Comparison of ENCODE assay signal across 10 cellular contexts in genomic region chr18:7273301-7273911, GRCh38. TPM values are rescaled to one million over a fixed set of nuclear protein-coding genes. Genes with fewer than 3 reads are reported as not detected.
A peak's percentile ranks its signal among the peaks of the same experiment; 100 is the strongest.
DNase-seq lines count a peak whose midpoint lies in the region; ATAC-seq and TF ChIP-seq lines count a peak whose summit lies in the region.
"Had no signal": no experiment of that assay in that cellular context is flagged by ENCODE, and none has a peak within 500 bp of the region (broad histone marks: within the 10 kb centered on the region; RNA-seq: fewer than 3 reads in every experiment).

No MANE protein-coding gene starts in this region.

- TF ChIP-seq CTCF in ascending aorta (IDR thresholded peaks at IDR 0.05) (no peak), BE2C (IDR thresholded peaks at IDR 0.05; ENCODE audit: low read depth, low read length) (no peak)

- peak overlapping the region in 1 of 2 donors; percentile 46 for H3K4me3 ChIP-seq in ascending aorta
- H3K4me3 ChIP-seq in skeletal muscle satellite cell (ENCODE audit: low read length): no peak overlapping the region
- no peak overlapping the region for H3K4me3 ChIP-seq in BE2C (ENCODE audit: low read depth, low read length)
- H3K4me3 ChIP-seq: SK-N-MC had no signal

- intact Hi-C loops in ascending aorta (cut with DNase I): loop anchor here (5.0 to 10.0 kb wide), 3 partner anchors 294 to 1114 kb away; partner anchors contain the start of gene PTPRM

- H3K27me3 ChIP-seq in ascending aorta (no peaks in the 10 kb centered on the region), skeletal muscle satellite cell (ENCODE audit: control insufficient read depth, insufficient read depth, low read length) (no peaks in the 10 kb centered on the region), BE2C (no peaks in the 10 kb centered on the region)

- H3K36me3 ChIP-seq in ascending aorta (no peaks in the 10 kb centered on the region), skeletal muscle satellite cell (ENCODE audit: insufficient read depth, low read length) (no peaks in the 10 kb centered on the region), BE2C (no peaks in the 10 kb centered on the region)

- peak overlapping the region; percentile 55 for H3K4me2 ChIP-seq in skeletal muscle satellite cell (ENCODE audit: low read length)

- peaks cover 0 to 8% of the 10 kb centered on the region in 2 donors for H3K4me1 ChIP-seq in ascending aorta
- peaks cover 14% of the 10 kb centered on the region for H3K4me1 ChIP-seq in skeletal muscle satellite cell (ENCODE audit: control insufficient read depth, insufficient read depth, low read length)
- H3K4me1 ChIP-seq in BE2C: no peaks in the 10 kb centered on the region

- H3K27ac ChIP-seq in ascending aorta: peak overlapping the region; percentile 5 to 32
- H3K27ac ChIP-seq: SK-N-MC had no signal

- H3K9me3 ChIP-seq in ascending aorta (no peaks in the 10 kb centered on the region), skeletal muscle satellite cell (replicated peaks; ENCODE audit: low read length) (no peaks in the 10 kb centered on the region), BE2C (no peaks in the 10 kb centered on the region)

- DNase-seq in GM03348 (ENCODE audit: low spot score) (peak; percentile 84), ascending aorta (ENCODE audit: low spot score in 2 of 2) (peak; percentile 16 to 83), hepatic stellate cell (ENCODE audit: low spot score) (peak; percentile 56), BE2C (no peak), NCI-H748 (lab: John Stamatoyannopoulos, UW; ENCODE audit: unreplicated experiment) (no peak)
- DNase-seq in stimulated activated naive CD4-positive, alpha-beta T cell (lab: John Stamatoyannopoulos, UW): no peak

- H3K9ac ChIP-seq in skeletal muscle satellite cell (ENCODE audit: low read depth, low read length): no peak overlapping the region

- ATAC-seq in HG02885 (IDR thresholded peaks at IDR 0.05; ENCODE audit: poor library complexity, unreplicated experiment): no peak

RNA-seq across cellular contexts. Expression of gene LRRC30, which starts 42.5 kb away (rescaled TPM):
- not detected for total RNA-seq in ascending aorta
- not detected in 2 replicates for total RNA-seq in skeletal muscle satellite cell (2012; rRNA removed)
- polyA plus RNA-seq in BE2C (2012; ENCODE audit: insufficient read depth, insufficient read length, low read depth): not detected
- total RNA-seq: neural crest cell had no signal

Comparison
In these comparisons a context has a peak if more than half of its experiments do, and no peak if none do; other contexts are left out.
1. DNase-seq: peak in GM03348 (single experiment), ascending aorta (2 of 2) and hepatic stellate cell (single experiment); none in BE2C (single experiment), NCI-H748 (single experiment) and stimulated activated naive CD4-positive, alpha-beta T cell (0 of 6).